In genomic region chr3:50211930-50212329, GRCh38 we compare ENCODE assay signal across 12 cellular contexts. TPM values are rescaled to one million over a fixed set of nuclear protein-coding genes. Genes with fewer than 3 reads are reported as not detected.
DNase-seq lines count a peak whose midpoint lies in the region; TF ChIP-seq lines count a peak whose summit lies in the region.
"Had no signal": no experiment of that assay in that cellular context is flagged by ENCODE, and none has a peak within 500 bp of the region (broad histone marks: within the 10 kb centered on the region; RNA-seq: fewer than 3 reads in every experiment).

No MANE protein-coding gene starts in this region.

- intact Hi-C loops in colonic mucosa (cut with DNase I) (no loop called here), MCF 10A (cut with micrococcal nuclease) (no loop called here)

- no peaks in the 10 kb centered on the region for H3K27me3 Mint-ChIP-seq in MCF 10A (ENCODE audit: insufficient read depth, unreplicated experiment)

- CTCF ChIA-PET in HEK293 (lab: Yijun Ruan, JAX) (interaction anchor here (0.7 to 17.6 kb wide), 2 partner anchors 19 to 81 kb away, joined by 3 to 237 read pairs; partner anchors contain the start of gene GNAT1), MCF 10A (lab: Yijun Ruan, JAX) (interaction anchor here (0.7 to 1.6 kb wide), 7 partner anchors 9 to 35 kb away, joined by 3 to 11 read pairs (median 3); no protein-coding TSS in a partner anchor)

- H3K4me3 ChIP-seq in HEK293 (ENCODE audit: low read depth, low read length): no peak overlapping the region
- no peak overlapping the region for H3K4me3 ChIP-seq in NB4 (ENCODE audit: low read depth, low read length)
- H3K4me3 ChIP-seq in osteoblast (ENCODE audit: insufficient read depth, low read length): no peak overlapping the region
- no peak overlapping the region for H3K4me3 ChIP-seq in colonic mucosa
- H3K4me3 ChIP-seq: SJSA1 had no signal

- no peak overlapping the region for H3K4me3 Mint-ChIP-seq in MCF 10A (ENCODE audit: unreplicated experiment)
- H3K4me3 Mint-ChIP-seq: natural killer cell had no signal

- H3K36me3 ChIP-seq in HEK293 (ENCODE audit: control insufficient read depth in 2 of 2, insufficient read depth in 1 of 2, low read length in 2 of 2) (no peaks in the 10 kb centered on the region), osteoblast (ENCODE audit: insufficient read depth, low read length) (no peaks in the 10 kb centered on the region), colonic mucosa (no peaks in the 10 kb centered on the region)
- H3K36me3 ChIP-seq: brain microvascular endothelial cell, SJSA1 had no signal

- H3K36me3 Mint-ChIP-seq in MCF 10A (ENCODE audit: insufficient read depth, unreplicated experiment): no peaks in the 10 kb centered on the region
- H3K36me3 Mint-ChIP-seq: natural killer cell had no signal

- no peaks in the 10 kb centered on the region for H3K4me1 ChIP-seq in HEK293 (ENCODE audit: control insufficient read depth, insufficient read depth, low read length)
- peaks cover 10% of the 10 kb centered on the region for H3K4me1 ChIP-seq in osteoblast (ENCODE audit: insufficient read depth, low read length)
- no peaks in the 10 kb centered on the region for H3K4me1 ChIP-seq in colonic mucosa
- H3K4me1 ChIP-seq: SJSA1 had no signal

- H2AFZ ChIP-seq in osteoblast (ENCODE audit: low read length): peak overlapping the region; percentile 72

- H3K79me2 ChIP-seq in osteoblast (ENCODE audit: insufficient read depth, low read length): no peaks in the 10 kb centered on the region

- H3K4me2 ChIP-seq in osteoblast (ENCODE audit: insufficient read depth, low read length): no peak overlapping the region

- H4K20me1 ChIP-seq in osteoblast (ENCODE audit: insufficient read depth, low read length): no peaks in the 10 kb centered on the region

- H3K27ac Mint-ChIP-seq in MCF 10A (ENCODE audit: low read depth, unreplicated experiment): no peak overlapping the region
- H3K27ac Mint-ChIP-seq: natural killer cell had no signal

- no peaks in the 10 kb centered on the region for H3K9me3 Mint-ChIP-seq in MCF 10A (ENCODE audit: unreplicated experiment)
- H3K9me3 Mint-ChIP-seq: natural killer cell had no signal

- DNase-seq in NB4 (ENCODE audit: low read depth) (peak; percentile 93), astrocyte of the hippocampus (ENCODE audit: low read depth, low spot score) (peak; percentile 60), osteoblast (ENCODE audit: insufficient read length, low spot score, missing footprints) (peak; percentile 97), colonic mucosa (no peak), erythroblast (lab: John Stamatoyannopoulos, UW) (no peak), MCF 10A (ENCODE audit: unreplicated experiment) (no peak)
- DNase-seq: activated CD4-positive, alpha-beta T cell treated with anti-CD3 and anti-CD28 coated beads for 4 hours; brain microvascular endothelial cell; natural killer cell; NCI-H2081 had no signal

- peaks cover 12% of the 10 kb centered on the region for H3K27me3 ChIP-seq in osteoblast (ENCODE audit: insufficient read depth, low read length)
- H3K27me3 ChIP-seq in colonic mucosa: no peaks in the 10 kb centered on the region
- H3K27me3 ChIP-seq: brain microvascular endothelial cell, SJSA1 had no signal

- BruUV-seq in MCF 10A (replicated peaks; lab: Mats Ljungman, UMichigan): no TSS peak

- no peak for TF ChIP-seq CTCF in HEK293 (tag by site-specific recombination; IDR thresholded peaks at IDR 0.05)
- no peak for TF ChIP-seq CTCF in NB4 (IDR thresholded peaks at IDR 0.05; ENCODE audit: low read depth, low read length)
- TF ChIP-seq CTCF in osteoblast (IDR thresholded peaks at IDR 0.05; ENCODE audit: extremely low read depth, low read depth, low read length): no peak
- no peak for TF ChIP-seq CTCF in colonic mucosa (IDR thresholded peaks at IDR 0.05)
- no peak for TF ChIP-seq CTCF in MCF 10A (IDR thresholded peaks at IDR 0.05; ENCODE audit: unreplicated experiment)

- no peaks in the 10 kb centered on the region for H3K9me3 ChIP-seq in HEK293 (ENCODE audit: control insufficient read depth, insufficient read depth, low read depth, low read length)
- H3K9me3 ChIP-seq in osteoblast (ENCODE audit: low read depth, low read length): no peaks in the 10 kb centered on the region
- no peaks in the 10 kb centered on the region for H3K9me3 ChIP-seq in colonic mucosa
- H3K9me3 ChIP-seq: SJSA1 had no signal

- no peak for TF ChIP-seq POLR2A in NB4 (IDR thresholded peaks at IDR 0.05; ENCODE audit: extremely low read depth, insufficient read length)
- TF ChIP-seq POLR2A in erythroblast (IDR thresholded peaks at IDR 0.05; ENCODE audit: low read length): no peak

- H3K9ac ChIP-seq in colonic mucosa (ENCODE audit: low read depth in 2 of 2, low read length in 2 of 2): no peak overlapping the region

- POLR2A ChIA-PET in HEK293 (lab: Yijun Ruan, JAX) (no interaction called here), MCF 10A (lab: Yijun Ruan, JAX) (interaction anchor here (1.2 kb wide), 1 partner anchor 14 kb away, joined by 3 read pairs; no protein-coding TSS in a partner anchor)

- H3K27ac ChIP-seq in HEK293 (ENCODE audit: extremely low read depth, low read depth, low read length) (no peak overlapping the region), osteoblast (ENCODE audit: low read depth, low read length) (no peak overlapping the region), colonic mucosa (no peak overlapping the region)
- H3K27ac ChIP-seq: brain microvascular endothelial cell, SJSA1 had no signal

- H3K4me1 Mint-ChIP-seq in MCF 10A (ENCODE audit: insufficient read depth, unreplicated experiment): no peaks in the 10 kb centered on the region
- H3K4me1 Mint-ChIP-seq: natural killer cell had no signal

TF ChIP-seq in HEK293, 187 proteins besides CTCF, POLR2A, EP300 and RAD21:
- TF ChIP-seq ZNF585B (tag by site-specific recombination; IDR thresholded peaks at IDR 0.05): no peak
- TF ChIP-seq HOXA7 (CRISPR knock-in tag; IDR thresholded peaks at IDR 0.05; ENCODE audit: borderline replicate concordance): no peak
- peak; percentile 39 for TF ChIP-seq GLIS1 (tag by site-specific recombination; IDR thresholded peaks at IDR 0.05)
- no peak for TF ChIP-seq ZNF501 (tag by site-specific recombination; IDR thresholded peaks at IDR 0.05)

RNA-seq across cellular contexts. Expression of gene SLC38A3, which starts 6.9 kb away (rescaled TPM):
- total RNA-seq in osteoblast (0.29 and 0.36 TPM in 2 replicates), colonic mucosa (under 1 TPM; 0.24 to 0.40 TPM), MCF 10A (2022) (not detected in 2 replicates)
- total RNA-seq: SJSA1 had no signal

RNA-seq across cellular contexts. Expression of gene GNAT1, which starts 20.5 kb away (rescaled TPM):
- not detected in 2 replicates for total RNA-seq in osteoblast
- not detected for total RNA-seq in colonic mucosa
- total RNA-seq in MCF 10A (2022): 0.49 TPM in 1 of 2 replicates, not detected in the other
- total RNA-seq: natural killer cell, SJSA1 had no signal

RNA-seq across cellular contexts. Expression of gene GNAI2, which starts 24.1 kb away (rescaled TPM):
- total RNA-seq in osteoblast (223 and 248 TPM in 2 replicates), colonic mucosa (10 to 100 TPM; 48.7 to 77.4 TPM), MCF 10A (2022) (122 and 123 TPM in 2 replicates)

RNA-seq across cellular contexts. Expression of gene SEMA3F, which starts 56.8 kb away (rescaled TPM):
- total RNA-seq in osteoblast (5.1 and 16.5 TPM in 2 replicates), colonic mucosa (10 to 100 TPM; 14.7 to 24.0 TPM), MCF 10A (2022) (34.6 and 51.5 TPM in 2 replicates)

RNA-seq across cellular contexts. Expression of gene SEMA3B, which starts 57.0 kb away (rescaled TPM):
- total RNA-seq in osteoblast: 5.9 and 10.1 TPM in 2 replicates
- 10 to 100 TPM; 51.6 to 57.0 TPM for total RNA-seq in colonic mucosa
- 7.6 and 12.5 TPM in 2 replicates for total RNA-seq in MCF 10A (2022)

Comparison
In these comparisons a context has a peak if more than half of its experiments do, and no peak if none do; other contexts are left out.
1. DNase-seq: peak in NB4 (single experiment), astrocyte of the hippocampus (single experiment) and osteoblast (single experiment); none in colonic mucosa (single experiment), erythroblast (0 of 2) and MCF 10A (single experiment).